In genomic region chr19:13880059-13880672, GRCh38 we compare ENCODE assay signal across 1 cellular context.
TF ChIP-seq lines count a peak whose summit lies in the region.

No MANE protein-coding gene starts in this region.

TF ChIP-seq in HepG2, 621 proteins besides CTCF, POLR2A, EP300 and RAD21 (continued from another document and continues in another):
- TF ChIP-seq ZNF362 (CRISPR knock-in tag; IDR thresholded peaks at IDR 0.05; ENCODE audit: borderline replicate concordance) (peak; percentile 57; the same call in 1 of the 2 replicates), ZNF749 (CRISPR knock-in tag; IDR thresholded peaks at IDR 0.05; ENCODE audit: borderline replicate concordance) (no peak), RORA (CRISPR knock-in tag; IDR thresholded peaks at IDR 0.05) (no peak), STAT5B (CRISPR knock-in tag; IDR thresholded peaks at IDR 0.05) (no peak), TGIF2 (CRISPR knock-in tag; IDR thresholded peaks at IDR 0.05) (no peak), ZBED4 (CRISPR knock-in tag; IDR thresholded peaks at IDR 0.05; ENCODE audit: borderline replicate concordance) (peak; percentile 69; the same call in 1 of the 2 replicates), PATZ1 (CRISPR knock-in tag; IDR thresholded peaks at IDR 0.05) (peak; percentile 80), RCOR2 (CRISPR knock-in tag; IDR thresholded peaks at IDR 0.05) (peak; percentile 53; the same call in 1 of the 2 replicates), TIGD3 (CRISPR knock-in tag; IDR thresholded peaks at IDR 0.05; ENCODE audit: borderline replicate concordance) (no peak), GTF2F1 (IDR thresholded peaks at IDR 0.05; ENCODE audit: low read length) (no peak), HNF4A (CRISPR knock-in tag; IDR thresholded peaks at IDR 0.05) (no peak), THYN1 (CRISPR knock-in tag; IDR thresholded peaks at IDR 0.05; ENCODE audit: borderline replicate concordance, low read depth) (no peak), CREBL2 (CRISPR knock-in tag; IDR thresholded peaks at IDR 0.05; ENCODE audit: borderline replicate concordance) (no peak), GATAD1 (CRISPR knock-in tag; IDR thresholded peaks at IDR 0.05) (peak; percentile 74), ZNF773 (CRISPR knock-in tag; IDR thresholded peaks at IDR 0.05; ENCODE audit: borderline replicate concordance) (no peak), ATF7 (IDR thresholded peaks at IDR 0.05) (no peak), ATF7 (CRISPR knock-in tag; IDR thresholded peaks at IDR 0.05) (no peak), ZNF878 (CRISPR knock-in tag; IDR thresholded peaks at IDR 0.05) (no peak), EZH2 (conservative IDR thresholded peaks at IDR 0.05; ENCODE audit: low read depth, low read length) (no peak), ZNF737 (CRISPR knock-in tag; IDR thresholded peaks at IDR 0.05; ENCODE audit: borderline replicate concordance) (no peak), GFI1 (CRISPR knock-in tag; IDR thresholded peaks at IDR 0.05; ENCODE audit: borderline replicate concordance) (peak; percentile 60; the same call in 1 of the 2 replicates), ZNF205 (CRISPR knock-in tag; IDR thresholded peaks at IDR 0.05) (peak; percentile 60; the same call in 1 of the 2 replicates), ZNF142 (CRISPR knock-in tag; IDR thresholded peaks at IDR 0.05) (peak; percentile 56; the same call in 1 of the 2 replicates), ZNF709 (CRISPR knock-in tag; IDR thresholded peaks at IDR 0.05) (no peak), SMYD3 (CRISPR knock-in tag; IDR thresholded peaks at IDR 0.05) (no peak), KMT2A (CRISPR knock-in tag; IDR thresholded peaks at IDR 0.05) (peak; percentile 34; the same call in 1 of the 2 replicates), AFF4 (CRISPR knock-in tag; IDR thresholded peaks at IDR 0.05) (no peak), TBX3 (IDR thresholded peaks at IDR 0.05; ENCODE audit: borderline replicate concordance) (no peak)
